Comparison of ENCODE assay signal across 1 cellular context in the genomic region with DNA sequence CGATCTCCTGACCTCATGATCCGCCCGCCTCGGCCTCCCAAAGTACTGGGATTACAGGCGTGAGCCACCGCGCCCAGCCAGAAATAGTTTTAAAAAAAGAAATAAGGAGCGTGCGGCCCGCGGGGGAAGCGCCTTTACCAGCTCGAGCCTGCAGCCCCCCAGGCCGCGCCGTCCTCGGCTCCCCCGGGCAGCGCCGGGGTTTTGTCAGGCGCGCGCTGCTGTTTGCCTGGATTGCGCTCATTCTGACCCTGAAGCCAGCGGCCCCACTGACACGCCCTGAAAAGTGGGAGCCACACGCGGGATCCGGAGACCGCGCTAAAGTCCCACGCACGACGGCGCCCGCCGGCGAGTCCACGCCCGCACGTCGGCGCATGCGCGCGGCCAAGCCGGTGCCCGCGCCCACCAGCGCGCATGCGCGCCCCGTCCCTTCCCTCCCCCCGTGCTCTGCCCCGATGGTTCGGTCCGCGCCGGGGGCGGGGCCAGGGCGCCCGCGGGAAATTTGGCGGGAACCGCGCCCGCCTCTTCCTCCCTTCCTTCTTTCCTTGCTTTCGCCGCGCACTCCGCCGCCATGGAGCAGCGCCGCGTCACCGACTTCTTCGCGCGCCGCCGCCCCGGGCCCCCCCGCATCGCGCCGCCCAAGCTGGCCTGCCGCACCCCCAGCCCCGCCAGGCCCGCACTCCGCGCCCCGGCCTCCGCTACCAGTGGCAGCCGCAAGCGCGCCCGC.
A peak's percentile ranks its signal among the peaks of the same experiment; 100 is the strongest.
TF ChIP-seq lines count a peak whose summit lies in the region.

A gene (plus strand): TSS at position 526 of the 724 bp plus-strand sequence. CDS start 43 bp downstream, at position 569.

TF ChIP-seq in HepG2, 621 proteins besides CTCF, POLR2A, EP300 and RAD21 (continued from another document):
- TF ChIP-seq, protein P1, sequence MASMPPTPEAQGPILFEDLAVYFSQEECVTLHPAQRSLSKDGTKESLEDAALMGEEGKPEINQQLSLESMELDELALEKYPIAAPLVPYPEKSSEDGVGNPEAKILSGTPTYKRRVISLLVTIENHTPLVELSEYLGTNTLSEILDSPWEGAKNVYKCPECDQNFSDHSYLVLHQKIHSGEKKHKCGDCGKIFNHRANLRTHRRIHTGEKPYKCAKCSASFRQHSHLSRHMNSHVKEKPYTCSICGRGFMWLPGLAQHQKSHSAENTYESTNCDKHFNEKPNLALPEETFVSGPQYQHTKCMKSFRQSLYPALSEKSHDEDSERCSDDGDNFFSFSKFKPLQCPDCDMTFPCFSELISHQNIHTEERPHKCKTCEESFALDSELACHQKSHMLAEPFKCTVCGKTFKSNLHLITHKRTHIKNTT (CRISPR knock-in tag; IDR thresholded peaks at IDR 0.05), result peak; percentile 33; the same call in 1 of the 2 replicates
- TF ChIP-seq TEAD2 (CRISPR knock-in tag; IDR thresholded peaks at IDR 0.05), result no peak
- TF ChIP-seq SIX1 (CRISPR knock-in tag; IDR thresholded peaks at IDR 0.05; ENCODE audit: borderline replicate concordance), result no peak
- TF ChIP-seq, protein P2, sequence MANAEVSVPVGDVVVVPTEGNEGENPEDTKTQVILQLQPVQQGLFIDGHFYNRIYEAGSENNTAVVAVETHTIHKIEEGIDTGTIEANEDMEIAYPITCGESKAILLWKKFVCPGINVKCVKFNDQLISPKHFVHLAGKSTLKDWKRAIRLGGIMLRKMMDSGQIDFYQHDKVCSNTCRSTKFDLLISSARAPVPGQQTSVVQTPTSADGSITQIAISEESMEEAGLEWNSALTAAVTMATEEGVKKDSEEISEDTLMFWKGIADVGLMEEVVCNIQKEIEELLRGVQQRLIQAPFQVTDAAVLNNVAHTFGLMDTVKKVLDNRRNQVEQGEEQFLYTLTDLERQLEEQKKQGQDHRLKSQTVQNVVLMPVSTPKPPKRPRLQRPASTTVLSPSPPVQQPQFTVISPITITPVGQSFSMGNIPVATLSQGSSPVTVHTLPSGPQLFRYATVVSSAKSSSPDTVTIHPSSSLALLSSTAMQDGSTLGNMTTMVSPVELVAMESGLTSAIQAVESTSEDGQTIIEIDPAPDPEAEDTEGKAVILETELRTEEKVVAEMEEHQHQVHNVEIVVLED (CRISPR knock-in tag; IDR thresholded peaks at IDR 0.05; ENCODE audit: borderline replicate concordance), result no peak; the same call in 1 of the 2 replicates
